ENCODE assay signal across 9 cellular contexts in the genomic region with DNA sequence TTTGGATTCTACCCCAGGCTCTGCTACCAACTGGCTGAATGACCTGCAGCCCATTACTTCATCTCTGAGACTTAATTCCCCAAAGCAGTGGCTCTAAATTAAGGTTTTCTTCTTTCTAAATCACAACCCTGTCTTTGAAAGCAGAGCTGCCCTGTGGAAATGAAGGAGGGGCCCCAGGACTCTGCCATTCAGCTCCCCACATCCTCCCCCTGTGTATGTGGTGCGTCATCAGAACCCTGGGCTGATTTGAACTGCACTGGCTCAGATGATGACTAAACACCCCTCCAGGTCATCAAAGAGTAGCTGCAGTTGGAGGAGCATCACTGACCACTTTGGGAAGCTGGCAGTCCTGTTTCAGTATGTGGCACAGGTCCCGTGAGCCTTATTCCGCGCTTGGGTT. TPM values are rescaled to one million over a fixed set of nuclear protein-coding genes. Genes with fewer than 3 reads are reported as not detected.
A peak's percentile ranks its signal among the peaks of the same experiment; 100 is the strongest.
DNase-seq lines count a peak whose midpoint lies in the region; TF ChIP-seq lines count a peak whose summit lies in the region.
"Had no signal": no experiment of that assay in that cellular context is flagged by ENCODE, and none has a peak within 500 bp of the region (broad histone marks: within the 10 kb centered on the region; RNA-seq: fewer than 3 reads in every experiment).

No MANE protein-coding gene starts in this region.

- TF ChIP-seq POLR2A in breast epithelium (IDR thresholded peaks at IDR 0.05) = no peak

- H3K9me3 ChIP-seq in breast epithelium = no peaks in the 10 kb centered on the region

- H3K4me1 ChIP-seq in breast epithelium = peaks cover 10 to 12% of the 10 kb centered on the region in 2 donors

- H3K27ac ChIP-seq in breast epithelium = peak overlapping the region; percentile 62 to 93

- DNase-seq in AG09309 (ENCODE audit: low read depth) (peak; percentile 93), HT1080 (ENCODE audit: low read depth) (peak; percentile 94), breast epithelium (ENCODE audit: low spot score in 2 of 2) (no peak), non-pigmented ciliary epithelial cell (ENCODE audit: low read depth) (peak; percentile 85), GF-D8 (lab: John Stamatoyannopoulos, UW) (no peak), CD1c-positive myeloid dendritic cell (ENCODE audit: extremely low spot score) (no peak), SW480 (ENCODE audit: low spot score) (no peak)
- no peak for DNase-seq in effector CD8-positive, alpha-beta T cell (lab: John Stamatoyannopoulos, UW)
- DNase-seq: caudate nucleus had no signal

- no peak overlapping the region for H3K4me3 ChIP-seq in AG09309 (ENCODE audit: control insufficient read depth, low read depth, low read length)
- H3K4me3 ChIP-seq in breast epithelium = no peak overlapping the region

- intact Hi-C loops in breast epithelium (cut with DNase I; ENCODE audit: low total_unique reads) = no loop called here

- H3K36me3 ChIP-seq in breast epithelium = no peaks in the 10 kb centered on the region

- no peaks in the 10 kb centered on the region for H3K27me3 ChIP-seq in breast epithelium

- TF ChIP-seq CTCF in AG09309 (IDR thresholded peaks at IDR 0.05; ENCODE audit: control insufficient read depth, insufficient read depth, low read depth, low read length, missing control alignments) (no peak), breast epithelium (IDR thresholded peaks at IDR 0.05) (no peak)

RNA-seq across cellular contexts. Expression of a gene that starts 46.6 kb away (rescaled TPM):
- 8.7 and 9.4 TPM in 2 replicates for total RNA-seq in HT1080 (2014; rRNA removed; shearing (Covaris generic))
- polyA plus RNA-seq in HT1080 (2015; cell fraction: cytosol; rRNA removed) = 10.6 and 12.2 TPM in 2 replicates
- polyA plus RNA-seq in HT1080 (2015; cell fraction: nucleus; rRNA removed) = 4.1 and 6.1 TPM in 2 replicates
- 10 to 100 TPM; 12.3 to 18.7 (median 16.4) TPM for total RNA-seq in breast epithelium

Comparison
In these comparisons a context has a peak if more than half of its experiments do, and no peak if none do; other contexts are left out.
1. DNase-seq: peak in AG09309 (single experiment), HT1080 (single experiment) and non-pigmented ciliary epithelial cell (single experiment); none in breast epithelium (0 of 2), effector CD8-positive, alpha-beta T cell (single experiment), GF-D8 (single experiment), CD1c-positive myeloid dendritic cell (single experiment) and SW480 (single experiment).